ENCODE assay signal across 16 cellular contexts in the genomic region with DNA sequence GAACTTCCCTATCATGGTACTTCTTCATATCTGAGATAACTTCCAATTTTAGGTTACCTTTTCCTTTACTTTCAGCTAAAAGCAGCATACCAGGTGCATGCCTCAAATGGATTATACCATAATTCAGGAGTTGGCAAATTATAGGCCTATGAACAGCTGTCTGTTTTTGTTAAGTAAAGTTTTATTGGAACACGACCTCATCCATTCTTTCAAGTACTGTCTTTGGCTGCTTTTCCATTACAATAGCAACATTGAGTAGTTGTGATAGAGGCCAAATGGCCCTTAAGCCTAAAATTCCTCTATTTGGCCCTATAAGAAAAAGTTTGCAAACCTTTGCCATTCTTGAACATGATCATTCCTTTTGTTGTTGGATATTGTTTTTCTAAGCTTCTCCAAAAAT.
DNase-seq lines count a peak whose midpoint lies in the region; ATAC-seq and TF ChIP-seq lines count a peak whose summit lies in the region.
"Had no signal": no experiment of that assay in that cellular context is flagged by ENCODE, and none has a peak within 500 bp of the region (broad histone marks: within the 10 kb centered on the region; RNA-seq: fewer than 3 reads in every experiment).

No MANE protein-coding gene starts in this region.

- H4K91ac ChIP-seq in IMR-90 (ENCODE audit: insufficient read depth, low read depth, low read length) (no peak overlapping the region), H9 (ENCODE audit: insufficient read length, low read depth, low read length) (no peak overlapping the region)

- no peak overlapping the region for H3T11ph ChIP-seq in H9 (ENCODE audit: low read length)

- intact Hi-C loops in IMR-90 (cut with micrococcal nuclease) (no loop called here), heart right ventricle (cut with DNase I) (no loop called here)

- H3K18ac ChIP-seq in IMR-90 (ENCODE audit: low read depth, low read length) (no peak overlapping the region), H9 (ENCODE audit: insufficient read length, low read depth, low read length) (no peak overlapping the region)

- H3K4me1 ChIP-seq in IMR-90 (ENCODE audit: control insufficient read depth, insufficient read depth, low read length) (peaks cover 18% of the 10 kb centered on the region), heart right ventricle (peaks cover 2 to 44% (median 21%) of the 10 kb centered on the region in 9 donors), neural progenitor cell (peaks cover 5% of the 10 kb centered on the region), H9 (ENCODE audit: insufficient read depth, low read length) (peaks cover 3% of the 10 kb centered on the region; the same call in 1 of the 2 replicates)

- no peak overlapping the region for H4K5ac ChIP-seq in IMR-90 (ENCODE audit: low read depth, low read length)
- no peak overlapping the region for H4K5ac ChIP-seq in H9 (ENCODE audit: insufficient read length, low read depth, low read length)

- no TSS peak for BruUV-seq in IMR-90 (replicated peaks; lab: Mats Ljungman, UMichigan)

- CTCF ChIA-PET in IMR-90 (lab: Yijun Ruan, JAX), result interaction anchor here (0.6 to 1.4 kb wide), 2 partner anchors 59 to 679 kb away, joined by 3 read pairs; no protein-coding TSS in a partner anchor

- H3K4ac ChIP-seq in IMR-90 (ENCODE audit: low read depth, low read length) (peak overlapping the region; percentile 79; the same call in 1 of the 2 replicates), H9 (ENCODE audit: low read depth, low read length) (no peak overlapping the region)

- no peaks in the 10 kb centered on the region for H3K36me3 Mint-ChIP-seq in chondrocyte (ENCODE audit: low read depth)
- H3K36me3 Mint-ChIP-seq in stimulated activated memory B cell treated with anti-CD40 and anti-IgM and Interleukin-4, amounts not matched to agents 10 μg/mL and 1 μg/mL and 100 μg/mL, for 72 hours, result no peaks in the 10 kb centered on the region
- H3K36me3 Mint-ChIP-seq in neural progenitor cell, result no peaks in the 10 kb centered on the region
- H3K36me3 Mint-ChIP-seq in H9 (ENCODE audit: insufficient read depth in 1 of 3, low read depth in 3 of 3), result no peaks in the 10 kb centered on the region
- H3K36me3 Mint-ChIP-seq: CD8-positive, alpha-beta T cell had no signal

- no peak overlapping the region for H2AK9ac ChIP-seq in IMR-90 (replicated peaks; ENCODE audit: low read depth, low read length, poor library complexity)

- H2BK120ac ChIP-seq in IMR-90 (ENCODE audit: low read depth, low read length) (peak overlapping the region; percentile 94), H9 (ENCODE audit: low read depth, low read length, poor library complexity, severe bottlenecking) (no peak overlapping the region)

- H2AFZ ChIP-seq in IMR-90 (replicated peaks; ENCODE audit: low read length, poor library complexity), result no peak overlapping the region
- H2AFZ ChIP-seq in neural progenitor cell (replicated peaks), result no peak overlapping the region
- H2AFZ ChIP-seq in H9 (ENCODE audit: low read length), result no peak overlapping the region

- H3K23me2 ChIP-seq in H9 (ENCODE audit: insufficient read length, low read depth, low read length, poor library complexity, severe bottlenecking), result no peaks in the 10 kb centered on the region

- H3K4me2 ChIP-seq in IMR-90 (ENCODE audit: low read depth, low read length) (no peak overlapping the region), neural progenitor cell (no peak overlapping the region), H9 (ENCODE audit: insufficient read depth, insufficient read length, low read length) (no peak overlapping the region)
- H3K4me2 ChIP-seq: BLaER1 treated with 17β-estradiol and CSF1 and Interleukin-3, amounts not matched to agents 10 nM and 100 nM had no signal

- no peaks in the 10 kb centered on the region for H3K9me3 Mint-ChIP-seq in chondrocyte (ENCODE audit: low read depth)
- no peaks in the 10 kb centered on the region for H3K9me3 Mint-ChIP-seq in stimulated activated memory B cell treated with anti-CD40 and anti-IgM and Interleukin-4, amounts not matched to agents 10 μg/mL and 1 μg/mL and 100 μg/mL, for 72 hours
- H3K9me3 Mint-ChIP-seq in neural progenitor cell, result no peaks in the 10 kb centered on the region
- H3K9me3 Mint-ChIP-seq in H9, result no peaks in the 10 kb centered on the region
- H3K9me3 Mint-ChIP-seq: CD8-positive, alpha-beta T cell had no signal

- H3K27ac Mint-ChIP-seq in chondrocyte (ENCODE audit: unreplicated experiment) (peak overlapping the region; percentile 57), neural progenitor cell (no peak overlapping the region), H9 (no peak overlapping the region)
- H3K27ac Mint-ChIP-seq in stimulated activated memory B cell treated with anti-CD40 and anti-IgM and Interleukin-4, amounts not matched to agents 10 μg/mL and 1 μg/mL and 100 μg/mL, for 72 hours, result peak overlapping the region; percentile 43
- H3K27ac Mint-ChIP-seq: B cell; CD8-positive, alpha-beta T cell had no signal

- H3F3A ChIP-seq in neural progenitor cell (ENCODE audit: low read depth), result no peaks in the 10 kb centered on the region

- no peaks in the 10 kb centered on the region; a peak in 2 of 4 replicates for H3K79me1 ChIP-seq in IMR-90 (ENCODE audit: low read depth in 1 of 2, low read length in 2 of 2)
- H3K79me1 ChIP-seq in H9 (ENCODE audit: insufficient read depth, low read depth, low read length, poor library complexity, severe bottlenecking), result no peaks in the 10 kb centered on the region

- H3K4me3 Mint-ChIP-seq in chondrocyte (ENCODE audit: unreplicated experiment) (no peak overlapping the region), neural progenitor cell (no peak overlapping the region), H9 (no peak overlapping the region)
- H3K4me3 Mint-ChIP-seq in stimulated activated memory B cell treated with anti-CD40 and anti-IgM and Interleukin-4, amounts not matched to agents 10 μg/mL and 1 μg/mL and 100 μg/mL, for 72 hours, result no peak overlapping the region
- H3K4me3 Mint-ChIP-seq: B cell; CD8-positive, alpha-beta T cell had no signal

- POLR2A ChIA-PET in IMR-90 (lab: Charles Lee; ENCODE audit: unreplicated experiment), result no interaction called here

- no peak for TF ChIP-seq CTCF in IMR-90 (conservative IDR thresholded peaks at IDR 0.05; ENCODE audit: low read depth, low read length)
- TF ChIP-seq CTCF in chondrocyte (IDR thresholded peaks at IDR 0.05), result no peak
- no peak for TF ChIP-seq CTCF in heart right ventricle (IDR thresholded peaks at IDR 0.05)
- no peak for TF ChIP-seq CTCF in neural progenitor cell (IDR thresholded peaks at IDR 0.05)
- TF ChIP-seq CTCF in H9 (conservative IDR thresholded peaks at IDR 0.05), result no peak

- no peak overlapping the region for H2AK5ac ChIP-seq in IMR-90 (ENCODE audit: low read depth, low read length)
- H2AK5ac ChIP-seq in H9 (ENCODE audit: insufficient read length, low read length), result no peak overlapping the region

- H2BK5ac ChIP-seq in IMR-90 (ENCODE audit: low read depth, low read length, poor library complexity, severe bottlenecking) (no peak overlapping the region), H9 (ENCODE audit: insufficient read length, low read length) (no peak overlapping the region)

- H3K27me3 Mint-ChIP-seq in chondrocyte (ENCODE audit: low read depth) (no peaks in the 10 kb centered on the region), neural progenitor cell (ENCODE audit: insufficient read depth, low read depth) (peaks cover 2% of the 10 kb centered on the region), H9 (ENCODE audit: low read depth) (peaks cover 2% of the 10 kb centered on the region)
- no peaks in the 10 kb centered on the region for H3K27me3 Mint-ChIP-seq in stimulated activated memory B cell treated with anti-CD40 and anti-IgM and Interleukin-4, amounts not matched to agents 10 μg/mL and 1 μg/mL and 100 μg/mL, for 72 hours
- H3K27me3 Mint-ChIP-seq: B cell had no signal

- 0 out of 2 replicates have a peak overlapping the region, but pooled peaks have one; percentile 1 for H3K14ac ChIP-seq in IMR-90 (replicated peaks; ENCODE audit: low read depth, low read length)
- no peak overlapping the region for H3K14ac ChIP-seq in H9 (ENCODE audit: insufficient read depth, low read length)

- ATAC-seq in IMR-90 (ENCODE audit: low read depth) (no peak), SK-N-SH treated with all-trans-retinoic acid at 6 μM for 48 hours (no peak), heart right ventricle (no peak)
- ATAC-seq in stimulated activated memory B cell treated with anti-CD40 and anti-IgM and Interleukin-4, amounts not matched to agents 10 μg/mL and 1 μg/mL and 100 μg/mL, for 72 hours, result no peak
- ATAC-seq: CD8-positive, alpha-beta T cell; GM12878 had no signal

- H3K56ac ChIP-seq in IMR-90 (ENCODE audit: extremely low read depth, insufficient read depth, low read length) (no peak overlapping the region), H9 (ENCODE audit: insufficient read length, low read depth, low read length) (no peak overlapping the region)

- H3K27me3 ChIP-seq in IMR-90 (ENCODE audit: control insufficient read depth, insufficient read depth, low read length) (no peaks in the 10 kb centered on the region), heart right ventricle (no peaks in the 10 kb centered on the region), neural progenitor cell (no peaks in the 10 kb centered on the region), H9 (ENCODE audit: insufficient read depth, low read length) (no peaks in the 10 kb centered on the region)
- H3K27me3 ChIP-seq: BLaER1 treated with 17β-estradiol and CSF1 and Interleukin-3, amounts not matched to agents 10 nM and 100 nM had no signal

- H3K4me1 Mint-ChIP-seq in chondrocyte (ENCODE audit: low read depth) (peaks cover 50% of the 10 kb centered on the region), neural progenitor cell (peaks cover 5% of the 10 kb centered on the region), H9 (peaks cover 35 to 37% of the 10 kb centered on the region in 2 experiments)
- H3K4me1 Mint-ChIP-seq in stimulated activated memory B cell treated with anti-CD40 and anti-IgM and Interleukin-4, amounts not matched to agents 10 μg/mL and 1 μg/mL and 100 μg/mL, for 72 hours, result peaks cover 30% of the 10 kb centered on the region

- H3K9me1 ChIP-seq in IMR-90 (ENCODE audit: insufficient read depth, low read length), result peaks cover 24% of the 10 kb centered on the region

- H3K9me3 ChIP-seq in IMR-90 (ENCODE audit: control insufficient read depth, insufficient read depth, low read length), result no peaks in the 10 kb centered on the region
- no peaks in the 10 kb centered on the region for H3K9me3 ChIP-seq in heart right ventricle
- H3K9me3 ChIP-seq in neural progenitor cell (ENCODE audit: low read depth), result no peaks in the 10 kb centered on the region
- H3K9me3 ChIP-seq in H9 (ENCODE audit: control insufficient read depth, low read depth, low read length), result no peaks in the 10 kb centered on the region

- H2BK12ac ChIP-seq in H9 (ENCODE audit: insufficient read length, low read depth, low read length), result no peak overlapping the region

- H4K8ac ChIP-seq in IMR-90 (ENCODE audit: low read depth in 2 of 2, low read length in 2 of 2), result peak overlapping the region in 1 of 2 experiments; percentile 86; a peak in 2 of 4 replicates
- no peak overlapping the region for H4K8ac ChIP-seq in H9 (replicated peaks; ENCODE audit: insufficient read length, low read depth, low read length)

- no peak for DNase-seq in IMR-90
- no peak for DNase-seq in chondrocyte (ENCODE audit: low spot score)
- DNase-seq in heart right ventricle, result no peak
- no peak for DNase-seq in neural progenitor cell (ENCODE audit: low spot score)
- no peak for DNase-seq in H9
- no peak for DNase-seq in stimulated activated CD4-positive, alpha-beta T cell treated with anti-CD3 and anti-CD28 coated beads, Interleukin-4, amount 100 ng/mL, for 4 hours
- DNase-seq: Calu3; CD8-positive, alpha-beta T cell; DND-41; EL; HCEC 1CT had no signal

- H3K27ac ChIP-seq in IMR-90 (ENCODE audit: insufficient read depth, low read length), result no peak overlapping the region
- H3K27ac ChIP-seq in heart right ventricle, result peak overlapping the region in 5 of 10 donors; percentile 47 to 76 (median 69)
- H3K27ac ChIP-seq in neural progenitor cell, result no peak overlapping the region
- no peak overlapping the region for H3K27ac ChIP-seq in H9 (ENCODE audit: insufficient read length, low read depth, low read length)
- H3K27ac ChIP-seq: BLaER1 treated with 17β-estradiol and CSF1 and Interleukin-3, amounts not matched to agents 10 nM and 100 nM had no signal

- H3K79me2 ChIP-seq in neural progenitor cell (ENCODE audit: low read depth), result no peaks in the 10 kb centered on the region
- no peaks in the 10 kb centered on the region for H3K79me2 ChIP-seq in H9 (ENCODE audit: insufficient read depth, low read length)

- dilution Hi-C loops in IMR-90 (cut with HindIII; ENCODE audit: low sequenced_read_pairs, unreplicated experiment), result no loop called here

- TF ChIP-seq POLR2A in IMR-90 (IDR thresholded peaks at IDR 0.05; ENCODE audit: low read depth, low read length), result no peak

- WGBS in IMR-90 (ENCODE audit: extremely low coverage in 2 of 2, insufficient read length in 1 of 2), 2 experiments, result no CpG with 5 or more reads among the region's 1 CpG
- WGBS in heart right ventricle, 2 donors, result 74 to 76% methylated on average over 1 of the region's 1 CpG
- WGBS in H9 (ENCODE audit: extremely low coverage, insufficient read length, low lambda C conversion rate), result no CpG with 5 or more reads among the region's 1 CpG

- in situ Hi-C loops in IMR-90 (cut with MboI; ENCODE audit: low sequenced_read_pairs), result no loop called here

- H3K9ac ChIP-seq in IMR-90 (ENCODE audit: low read depth, low read length) (no peak overlapping the region), neural progenitor cell (no peak overlapping the region), H9 (ENCODE audit: extremely low read depth, insufficient read length, low read length) (no peak overlapping the region)
- H3K9ac ChIP-seq: BLaER1 treated with 17β-estradiol and CSF1 and Interleukin-3, amounts not matched to agents 10 nM and 100 nM had no signal

- H3K23ac ChIP-seq in IMR-90 (ENCODE audit: low read depth, low read length), result peak overlapping the region; percentile 75; the same call in 1 of the 2 replicates
- H3K23ac ChIP-seq in H9 (ENCODE audit: insufficient read length, low read depth, low read length), result no peak overlapping the region

- H2BK20ac ChIP-seq in IMR-90 (ENCODE audit: low read depth, low read length) (peak overlapping the region; percentile 89; the same call in 1 of the 2 replicates), H9 (ENCODE audit: low read depth, low read length, poor library complexity, severe bottlenecking) (no peak overlapping the region)

- H3K36me3 ChIP-seq in IMR-90 (ENCODE audit: control insufficient read depth, insufficient read depth, low read length) (no peaks in the 10 kb centered on the region), heart right ventricle (no peaks in the 10 kb centered on the region), neural progenitor cell (no peaks in the 10 kb centered on the region)

- H2BK15ac ChIP-seq in IMR-90 (ENCODE audit: low read depth, low read length) (no peak overlapping the region), H9 (ENCODE audit: low read depth, low read length) (no peak overlapping the region)

- H4K20me1 ChIP-seq in IMR-90 (ENCODE audit: insufficient read depth, low read length) (no peaks in the 10 kb centered on the region), neural progenitor cell (ENCODE audit: low read depth) (no peaks in the 10 kb centered on the region), H9 (ENCODE audit: control insufficient read depth, insufficient read depth, insufficient read length) (no peaks in the 10 kb centered on the region)
- H4K20me1 ChIP-seq: BLaER1 treated with 17β-estradiol and CSF1 and Interleukin-3, amounts not matched to agents 10 nM and 100 nM had no signal

- H3K4me3 ChIP-seq in IMR-90 (ENCODE audit: insufficient read depth, low read depth, low read length), result no peak overlapping the region
- H3K4me3 ChIP-seq in heart right ventricle, result no peak overlapping the region
- H3K4me3 ChIP-seq in neural progenitor cell, result no peak overlapping the region
- H3K4me3 ChIP-seq: BLaER1 treated with 17β-estradiol and CSF1 and Interleukin-3, amounts not matched to agents 10 nM and 100 nM; GM12878 had no signal

- TF ChIP-seq RAD21 in IMR-90 (IDR thresholded peaks at IDR 0.05; ENCODE audit: low read length), result no peak

Comparison
In these comparisons a context has a peak if more than half of its experiments do, and no peak if none do; other contexts are left out.
1. H3K27ac Mint-ChIP-seq: peak in chondrocyte (single experiment) and stimulated activated memory B cell treated with anti-CD40 and anti-IgM and Interleukin-4, amounts not matched to agents 10 μg/mL and 1 μg/mL and 100 μg/mL, for 72 hours (single experiment); none in neural progenitor cell (single experiment) and H9 (0 of 3).